In genomic region chr6:144929262-144929661, GRCh38 we compare ENCODE assay signal across 1 cellular context.
TF ChIP-seq lines count a peak whose summit lies in the region.

No MANE protein-coding gene starts in this region.

TF ChIP-seq in HCT116, 20 proteins besides CTCF, POLR2A, EP300 and RAD21 (continued from another document):
- TF ChIP-seq CBX3 (IDR thresholded peaks at IDR 0.05; ENCODE audit: low read depth) (no peak), SRF (IDR thresholded peaks at IDR 0.05; ENCODE audit: low read depth) (no peak), MAX (IDR thresholded peaks at IDR 0.05) (peak; percentile 56; the same call in 1 of the 2 replicates), ELF1 (IDR thresholded peaks at IDR 0.05; ENCODE audit: borderline replicate concordance, low read depth) (no peak)
TF ChIP-seq in HCT116: peak in this region for 6.
